In genomic region chr5:149822310-149822709, GRCh38 we compare ENCODE assay signal across 20 cellular contexts.
DNase-seq lines count a peak whose midpoint lies in the region; ATAC-seq and TF ChIP-seq lines count a peak whose summit lies in the region.
"Had no signal": no experiment of that assay in that cellular context is flagged by ENCODE, and none has a peak within 500 bp of the region (broad histone marks: within the 10 kb centered on the region; RNA-seq: fewer than 3 reads in every experiment).

No MANE protein-coding gene starts in this region.

- H4K20me1 ChIP-seq in GM23338 (replicated peaks; ENCODE audit: insufficient read depth): peaks cover 5% of the 10 kb centered on the region; the same call in 1 of the 2 replicates

- POLR2A ChIA-PET in activated CD8-positive, alpha-beta T cell treated with anti-CD3 and anti-CD28 coated beads for 36 hours (lab: Charles Lee): interaction anchor here (0.6 kb wide), 1 partner anchor 152 kb away, joined by 4 read pairs; no protein-coding TSS in a partner anchor
- POLR2A ChIA-PET in activated CD8-positive, alpha-beta T cell treated with anti-CD3 and anti-CD28 coated beads, Interleukin-2, amount 10 ng/mL, durations not matched to agents 7 days and 5 days (lab: Charles Lee): interaction anchor here (0.9 kb wide), 1 partner anchor 178 kb away, joined by 3 read pairs; the partner anchor contains the start of genes HMGXB3 and TIGD6

- intact Hi-C loops in activated CD8-positive, alpha-beta T cell treated with anti-CD3 and anti-CD28 coated beads for 36 hours (cut with micrococcal nuclease): no loop called here
- intact Hi-C loops in left ventricle myocardium inferior (cut with micrococcal nuclease): no loop called here
- intact Hi-C loops in psoas muscle (cut with DNase I): loop anchor here in 1 of 2 donors (10.0 kb wide), 1 partner anchor 58 kb away; no protein-coding TSS in a partner anchor
- intact Hi-C loops in activated naive CD4-positive, alpha-beta T cell treated with anti-CD3 and anti-CD28 coated beads for 36 hours (cut with micrococcal nuclease): no loop called here

- no peaks in the 10 kb centered on the region; the same call in none of the 2 replicates for H3K79me2 ChIP-seq in GM23338 (replicated peaks; ENCODE audit: insufficient read depth)

- H3K9me3 ChIP-seq in left ventricle myocardium inferior (replicated peaks) (no peaks in the 10 kb centered on the region), psoas muscle (no peaks in the 10 kb centered on the region)
- H3K9me3 ChIP-seq: SJCRH30 had no signal

- TF ChIP-seq CTCF in activated CD8-positive, alpha-beta T cell treated with anti-CD3 and anti-CD28 coated beads for 36 hours (IDR thresholded peaks at IDR 0.05): no peak
- TF ChIP-seq CTCF in GM23338 (conservative IDR thresholded peaks at IDR 0.05; ENCODE audit: low read depth in 2 of 2) (no peak), left ventricle myocardium inferior (IDR thresholded peaks at IDR 0.05; ENCODE audit: borderline replicate concordance) (no peak), psoas muscle (IDR thresholded peaks at IDR 0.05) (no peak)

- H3K27ac Mint-ChIP-seq in activated CD8-positive, alpha-beta T cell treated with anti-CD3 and anti-CD28 coated beads for 36 hours: no peak overlapping the region
- no peak overlapping the region for H3K27ac Mint-ChIP-seq in activated CD8-positive, alpha-beta T cell treated with anti-CD3 and anti-CD28 coated beads, Interleukin-2, amount 10 ng/mL, durations not matched to agents 7 days and 5 days
- H3K27ac Mint-ChIP-seq in GM23338: peak overlapping the region; percentile 74; the same call in 1 of the 2 replicates
- no peak overlapping the region for H3K27ac Mint-ChIP-seq in activated naive CD4-positive, alpha-beta T cell treated with anti-CD3 and anti-CD28 coated beads for 36 hours

- CTCF ChIA-PET in activated CD8-positive, alpha-beta T cell treated with anti-CD3 and anti-CD28 coated beads for 36 hours (lab: Charles Lee): interaction anchor here (0.9 to 2.8 kb wide), 7 partner anchors 11 to 186 kb away, joined by 4 to 11 read pairs (median 7); no protein-coding TSS in a partner anchor
- CTCF ChIA-PET in activated CD8-positive, alpha-beta T cell treated with anti-CD3 and anti-CD28 coated beads, Interleukin-2, amount 10 ng/mL, durations not matched to agents 7 days and 5 days (lab: Charles Lee): interaction anchor here (1.0 to 2.9 kb wide), 6 partner anchors 8 to 186 kb away, joined by 3 to 12 read pairs (median 6); no protein-coding TSS in a partner anchor
- CTCF ChIA-PET in activated naive CD4-positive, alpha-beta T cell treated with anti-CD3 and anti-CD28 coated beads for 36 hours (lab: Charles Lee): interaction anchor here (0.7 to 1.3 kb wide), 3 partner anchors 31 to 179 kb away, joined by 3 to 4 read pairs (median 4); no protein-coding TSS in a partner anchor

- no peaks in the 10 kb centered on the region for H3F3A ChIP-seq in GM23338 (replicated peaks; ENCODE audit: low read depth)

- H3K4me1 ChIP-seq in GM23338 (ENCODE audit: insufficient read depth) (peaks cover 8% of the 10 kb centered on the region), left ventricle myocardium inferior (peaks cover 97% of the 10 kb centered on the region), psoas muscle (peaks cover 64% of the 10 kb centered on the region)
- H3K4me1 ChIP-seq: SJCRH30 had no signal

- H3K4me3 Mint-ChIP-seq in activated CD8-positive, alpha-beta T cell treated with anti-CD3 and anti-CD28 coated beads for 36 hours: no peak overlapping the region
- H3K4me3 Mint-ChIP-seq in activated CD8-positive, alpha-beta T cell treated with anti-CD3 and anti-CD28 coated beads, Interleukin-2, amount 10 ng/mL, durations not matched to agents 7 days and 5 days: no peak overlapping the region
- H3K4me3 Mint-ChIP-seq in GM23338: no peak overlapping the region
- no peak overlapping the region for H3K4me3 Mint-ChIP-seq in activated naive CD4-positive, alpha-beta T cell treated with anti-CD3 and anti-CD28 coated beads for 36 hours

- H3K9me3 Mint-ChIP-seq in activated CD8-positive, alpha-beta T cell treated with anti-CD3 and anti-CD28 coated beads for 36 hours: no peaks in the 10 kb centered on the region
- H3K9me3 Mint-ChIP-seq in activated CD8-positive, alpha-beta T cell treated with anti-CD3 and anti-CD28 coated beads, Interleukin-2, amount 10 ng/mL, durations not matched to agents 7 days and 5 days (ENCODE audit: insufficient read depth): no peaks in the 10 kb centered on the region
- H3K9me3 Mint-ChIP-seq in GM23338: no peaks in the 10 kb centered on the region; the same call in 2 of the 3 replicates
- H3K9me3 Mint-ChIP-seq in activated naive CD4-positive, alpha-beta T cell treated with anti-CD3 and anti-CD28 coated beads for 36 hours: no peaks in the 10 kb centered on the region

- H3K36me3 Mint-ChIP-seq in activated CD8-positive, alpha-beta T cell treated with anti-CD3 and anti-CD28 coated beads for 36 hours (ENCODE audit: low read depth): no peaks in the 10 kb centered on the region
- no peaks in the 10 kb centered on the region for H3K36me3 Mint-ChIP-seq in activated CD8-positive, alpha-beta T cell treated with anti-CD3 and anti-CD28 coated beads, Interleukin-2, amount 10 ng/mL, durations not matched to agents 7 days and 5 days (ENCODE audit: low read depth)
- H3K36me3 Mint-ChIP-seq in GM23338 (ENCODE audit: low read depth): peaks cover 3% of the 10 kb centered on the region; the same call in 1 of the 3 replicates
- peaks cover 4% of the 10 kb centered on the region for H3K36me3 Mint-ChIP-seq in activated naive CD4-positive, alpha-beta T cell treated with anti-CD3 and anti-CD28 coated beads for 36 hours (ENCODE audit: low read depth)

- H3K4me3 ChIP-seq in GM23338 (no peak overlapping the region), left ventricle myocardium inferior (peak overlapping the region; percentile 60), psoas muscle (peak overlapping the region; percentile 35)
- H3K4me3 ChIP-seq: SJCRH30 had no signal

- no peaks in the 10 kb centered on the region for H3K9me2 ChIP-seq in GM23338 (ENCODE audit: insufficient read depth)

- peak; percentile 21 for DNase-seq in activated CD8-positive, alpha-beta T cell treated with anti-CD3 and anti-CD28 coated beads for 36 hours
- DNase-seq in activated CD8-positive, alpha-beta T cell treated with anti-CD3 and anti-CD28 coated beads, Interleukin-2, amount 10 ng/mL, durations not matched to agents 7 days and 5 days: no peak
- DNase-seq in GM23338 (ENCODE audit: low spot score) (no peak), left ventricle myocardium inferior (no peak), psoas muscle (no peak), NCI-H146 (lab: John Stamatoyannopoulos, UW) (no peak)
- no peak for DNase-seq in activated naive CD4-positive, alpha-beta T cell treated with anti-CD3 and anti-CD28 coated beads for 36 hours
- DNase-seq: 8988T; AML-193; KBM-7; MM.1S; NCI-H1048; NCI-H1436; NCI-H2029 treated with DMSO at 0.1 percent for 48 hours; NCI-H226; NCI-H524; NCI-H774; NK-92 treated with Interleukin-12 subunit alpha and Interleukin-12 subunit beta, amount 100 ng/mL, for 24 hours; SJCRH30 had no signal

- H3K27me3 ChIP-seq in GM23338 (ENCODE audit: insufficient read depth) (no peaks in the 10 kb centered on the region), left ventricle myocardium inferior (ENCODE audit: low read depth) (no peaks in the 10 kb centered on the region), psoas muscle (ENCODE audit: insufficient read depth in 3 of 3, low read length in 2 of 3) (no peaks in the 10 kb centered on the region)
- H3K27me3 ChIP-seq: SJCRH30 had no signal

- 0 out of 2 replicates have a peak overlapping the region, but pooled peaks have one; percentile 23 for H3K4me2 ChIP-seq in GM23338

- H2AFZ ChIP-seq in GM23338: no peak overlapping the region

- H3K36me3 ChIP-seq in GM23338 (ENCODE audit: insufficient read depth) (no peaks in the 10 kb centered on the region), left ventricle myocardium inferior (peaks cover 12% of the 10 kb centered on the region), psoas muscle (ENCODE audit: insufficient read depth in 1 of 2, low read depth in 1 of 2) (peaks cover 0 to 11% of the 10 kb centered on the region in 2 donors)
- H3K36me3 ChIP-seq: SJCRH30 had no signal

- no peaks in the 10 kb centered on the region for H3K27me3 Mint-ChIP-seq in activated CD8-positive, alpha-beta T cell treated with anti-CD3 and anti-CD28 coated beads for 36 hours
- no peaks in the 10 kb centered on the region for H3K27me3 Mint-ChIP-seq in activated CD8-positive, alpha-beta T cell treated with anti-CD3 and anti-CD28 coated beads, Interleukin-2, amount 10 ng/mL, durations not matched to agents 7 days and 5 days (ENCODE audit: low read depth)
- peaks cover 4% of the 10 kb centered on the region for H3K27me3 Mint-ChIP-seq in GM23338 (ENCODE audit: insufficient read depth, low read depth, poor library complexity)
- H3K27me3 Mint-ChIP-seq in activated naive CD4-positive, alpha-beta T cell treated with anti-CD3 and anti-CD28 coated beads for 36 hours (ENCODE audit: low read depth): no peaks in the 10 kb centered on the region

- ATAC-seq in activated CD8-positive, alpha-beta T cell treated with anti-CD3 and anti-CD28 coated beads for 36 hours: no peak
- ATAC-seq in activated CD8-positive, alpha-beta T cell treated with anti-CD3 and anti-CD28 coated beads, Interleukin-2, amount 10 ng/mL, durations not matched to agents 7 days and 5 days: no peak
- no peak for ATAC-seq in GM23338
- no peak for ATAC-seq in psoas muscle
- ATAC-seq in GM19395 (IDR thresholded peaks at IDR 0.05; ENCODE audit: unreplicated experiment): no peak

- no peaks in the 10 kb centered on the region for H3K4me1 Mint-ChIP-seq in activated CD8-positive, alpha-beta T cell treated with anti-CD3 and anti-CD28 coated beads for 36 hours (ENCODE audit: low read depth)
- no peaks in the 10 kb centered on the region for H3K4me1 Mint-ChIP-seq in activated CD8-positive, alpha-beta T cell treated with anti-CD3 and anti-CD28 coated beads, Interleukin-2, amount 10 ng/mL, durations not matched to agents 7 days and 5 days (ENCODE audit: low read depth)
- H3K4me1 Mint-ChIP-seq in GM23338: peaks cover 22% of the 10 kb centered on the region
- no peaks in the 10 kb centered on the region for H3K4me1 Mint-ChIP-seq in activated naive CD4-positive, alpha-beta T cell treated with anti-CD3 and anti-CD28 coated beads for 36 hours (ENCODE audit: low read depth)

- H3K27ac ChIP-seq in GM23338 (ENCODE audit: low read depth): no peak overlapping the region
- H3K27ac ChIP-seq in left ventricle myocardium inferior (replicated peaks): peak overlapping the region; percentile 88
- H3K27ac ChIP-seq in psoas muscle: peak overlapping the region; percentile 80
- H3K27ac ChIP-seq: SJCRH30 had no signal

- 64 to 75% (median 70%) methylated on average over 6 of the region's 6 CpGs for WGBS in psoas muscle, 3 donors

TF ChIP-seq in GM23338, 12 proteins besides CTCF, POLR2A, EP300 and RAD21 (continues in another document):
- TF ChIP-seq NANOG (IDR thresholded peaks at IDR 0.05; ENCODE audit: borderline replicate concordance): no peak
- TF ChIP-seq CREB1 (CRISPR knock-in tag; IDR thresholded peaks at IDR 0.05; ENCODE audit: low read depth): no peak
- no peak for TF ChIP-seq ZNF114 (CRISPR knock-in tag; IDR thresholded peaks at IDR 0.05)
- TF ChIP-seq EZH2phosphoT487 (IDR thresholded peaks at IDR 0.05; ENCODE audit: unreplicated experiment): no peak
- no peak for TF ChIP-seq JUNB (IDR thresholded peaks at IDR 0.05; ENCODE audit: unreplicated experiment)
